Comparison of ENCODE assay signal across 11 cellular contexts in the genomic region with DNA sequence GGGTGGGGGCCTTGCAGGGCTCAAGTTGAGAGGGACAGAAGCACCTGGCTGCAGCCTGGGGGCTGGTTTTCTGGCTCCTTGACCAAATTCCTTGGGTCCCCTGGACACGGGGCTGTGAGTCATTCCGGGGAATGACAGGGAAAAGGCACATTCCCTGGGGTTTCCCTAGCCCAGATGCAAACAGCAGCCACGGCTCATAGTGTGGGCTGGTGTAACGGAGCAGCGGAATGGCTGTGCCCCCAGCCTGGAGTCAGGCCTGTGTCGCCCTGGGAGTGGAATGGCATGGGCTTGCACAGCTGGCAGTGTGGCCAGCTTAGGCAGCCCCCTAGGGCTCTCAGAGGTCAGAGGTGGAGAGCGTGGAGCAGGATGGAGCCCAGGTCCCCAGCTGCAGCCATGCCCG.
DNase-seq lines count a peak whose midpoint lies in the region; ATAC-seq and TF ChIP-seq lines count a peak whose summit lies in the region.
"Had no signal": no experiment of that assay in that cellular context is flagged by ENCODE, and none has a peak within 500 bp of the region (broad histone marks: within the 10 kb centered on the region; RNA-seq: fewer than 3 reads in every experiment).

No MANE protein-coding gene starts in this region.

- H3K4me1 ChIP-seq in endodermal cell (ENCODE audit: control insufficient read depth, insufficient read depth, low read length) (peaks cover 11% of the 10 kb centered on the region), HAP-1 (no peaks in the 10 kb centered on the region)

- H3K27ac Mint-ChIP-seq in endodermal cell, result no peak overlapping the region
- H3K27ac Mint-ChIP-seq: CD8-positive, alpha-beta memory T cell; GM23338 had no signal

- H3K9ac ChIP-seq in endodermal cell (ENCODE audit: extremely low read depth, low read length, poor library complexity, severe bottlenecking), result no peak overlapping the region

- H3K9me3 Mint-ChIP-seq in endodermal cell, result no peaks in the 10 kb centered on the region
- H3K9me3 Mint-ChIP-seq: CD8-positive, alpha-beta memory T cell; GM23338 had no signal

- no peak for ATAC-seq in HG02678 (IDR thresholded peaks at IDR 0.05; ENCODE audit: unreplicated experiment)
- no peak for ATAC-seq in HG02973 (IDR thresholded peaks at IDR 0.05; ENCODE audit: unreplicated experiment)
- ATAC-seq in HG03280 (IDR thresholded peaks at IDR 0.05; ENCODE audit: unreplicated experiment), result no peak

- H3K27me3 Mint-ChIP-seq in endodermal cell (ENCODE audit: insufficient read depth), result peaks cover 32% of the 10 kb centered on the region

- H3K4me3 Mint-ChIP-seq in endodermal cell, result no peak overlapping the region
- H3K4me3 Mint-ChIP-seq: CD8-positive, alpha-beta memory T cell; GM23338 had no signal

- in situ Hi-C loops in HAP-1 (cut with MboI; ENCODE audit: low sequenced_read_pairs), result no loop called here

- DNase-seq in AG08395 (ENCODE audit: low spot score), result peak; percentile 65
- peak; percentile 45 for DNase-seq in LHCN-M2 (ENCODE audit: low read depth)
- peak; percentile 44 for DNase-seq in endodermal cell
- peak; percentile 83 for DNase-seq in mesenteric fat pad (ENCODE audit: low spot score)
- no peak for DNase-seq in HAP-1 (ENCODE audit: low spot score in 2 of 2)

- H3K36me3 Mint-ChIP-seq in endodermal cell (ENCODE audit: low read depth), result no peaks in the 10 kb centered on the region

- H3K36me3 ChIP-seq in endodermal cell (ENCODE audit: control insufficient read depth, insufficient read depth, low read length), result no peaks in the 10 kb centered on the region
- H3K36me3 ChIP-seq in HAP-1 (replicated peaks), result no peaks in the 10 kb centered on the region
- H3K36me3 ChIP-seq: SJSA1 had no signal

- no peaks in the 10 kb centered on the region for H3K9me3 ChIP-seq in endodermal cell (ENCODE audit: control insufficient read depth, low read length)
- no peaks in the 10 kb centered on the region for H3K9me3 ChIP-seq in HAP-1
- H3K9me3 ChIP-seq: SJSA1 had no signal

- 83 to 85% methylated on average over 6 to 8 of the region's 8 CpGs for WGBS in endodermal cell (ENCODE audit: insufficient coverage in 1 of 2, insufficient read length in 1 of 2), 2 experiments

- no peak for TF ChIP-seq CTCF in endodermal cell (conservative IDR thresholded peaks at IDR 0.05)

- H3K4me1 Mint-ChIP-seq in endodermal cell, result peaks cover 10% of the 10 kb centered on the region

- no peak overlapping the region for H3K27ac ChIP-seq in endodermal cell (ENCODE audit: low read depth, low read length)
- H3K27ac ChIP-seq: SJSA1 had no signal

- H3K4me3 ChIP-seq in endodermal cell (ENCODE audit: low read length), result no peak overlapping the region
- H3K4me3 ChIP-seq in HAP-1, result no peak overlapping the region
- H3K4me3 ChIP-seq: GM23338, SJSA1 had no signal

- peaks cover 14% of the 10 kb centered on the region for H3K27me3 ChIP-seq in endodermal cell (ENCODE audit: control insufficient read depth, insufficient read depth, low read length, poor library complexity, severe bottlenecking)
- peaks cover 36% of the 10 kb centered on the region; the same call in 1 of the 2 replicates for H3K27me3 ChIP-seq in HAP-1 (ENCODE audit: low read depth)
- H3K27me3 ChIP-seq: SJSA1 had no signal

Comparison
In these comparisons a context has a peak if more than half of its experiments do, and no peak if none do; other contexts are left out.
1. DNase-seq: peak in AG08395 (single experiment), LHCN-M2 (single experiment), endodermal cell (single experiment) and mesenteric fat pad (single experiment); none in HAP-1 (0 of 2).